In genomic region chr20:50788045-50788867, GRCh38 we compare ENCODE assay signal across 8 cellular contexts. TPM values are rescaled to one million over a fixed set of nuclear protein-coding genes. Genes with fewer than 3 reads are reported as not detected.
DNase-seq lines count a peak whose midpoint lies in the region; TF ChIP-seq lines count a peak whose summit lies in the region.

No MANE protein-coding gene starts in this region.

- H3K27me3 ChIP-seq in adipocyte (replicated peaks; ENCODE audit: control insufficient read depth, insufficient read depth, low read length): no peaks in the 10 kb centered on the region
- H3K27me3 ChIP-seq in mesenchymal stem cell (ENCODE audit: control insufficient read depth in 1 of 2, insufficient read depth in 1 of 2, low read length in 2 of 2): no peaks in the 10 kb centered on the region
- no peaks in the 10 kb centered on the region for H3K27me3 ChIP-seq in ascending aorta
- no peaks in the 10 kb centered on the region for H3K27me3 ChIP-seq in MM.1S (replicated peaks; ENCODE audit: insufficient read depth, low read length)

- TF ChIP-seq CTCF in AG10803 (conservative IDR thresholded peaks at IDR 0.05; ENCODE audit: low read length) (peak; percentile 72), ascending aorta (IDR thresholded peaks at IDR 0.05) (no peak), MM.1S (IDR thresholded peaks at IDR 0.05; ENCODE audit: low read length) (no peak)

- H2BK15ac ChIP-seq in mesenchymal stem cell (ENCODE audit: low read depth, poor library complexity, severe bottlenecking): no peak overlapping the region

- no peaks in the 10 kb centered on the region for H3F3A ChIP-seq in MM.1S (ENCODE audit: insufficient read depth, low read length)

- intact Hi-C loops in ascending aorta (cut with DNase I): no loop called here

- no peak overlapping the region for H2AK5ac ChIP-seq in mesenchymal stem cell (ENCODE audit: low read length, severe bottlenecking)

- H3K27ac ChIP-seq in mesenchymal stem cell (ENCODE audit: low read length, poor library complexity, severe bottlenecking): no peak overlapping the region
- no peak overlapping the region for H3K27ac ChIP-seq in ascending aorta
- no peak overlapping the region for H3K27ac ChIP-seq in MM.1S (ENCODE audit: low read length)

- no peaks in the 10 kb centered on the region for H3K36me3 ChIP-seq in adipocyte (ENCODE audit: control insufficient read depth, insufficient read depth, low read length, severe bottlenecking)
- H3K36me3 ChIP-seq in mesenchymal stem cell (ENCODE audit: control insufficient read depth in 1 of 2, insufficient read depth in 2 of 2, low read depth in 1 of 2, low read length in 2 of 2): no peaks in the 10 kb centered on the region
- no peaks in the 10 kb centered on the region for H3K36me3 ChIP-seq in ascending aorta
- H3K36me3 ChIP-seq in MM.1S (replicated peaks; ENCODE audit: insufficient read depth, low read length): no peaks in the 10 kb centered on the region

- no peaks in the 10 kb centered on the region for H4K20me1 ChIP-seq in MM.1S (ENCODE audit: insufficient read depth, low read length)

- H3K4me1 ChIP-seq in adipocyte (ENCODE audit: control insufficient read depth, insufficient read depth, low read length): peaks cover 24% of the 10 kb centered on the region
- H3K4me1 ChIP-seq in mesenchymal stem cell (ENCODE audit: control insufficient read depth, insufficient read depth, low read depth, low read length): peaks cover 15% of the 10 kb centered on the region
- peaks cover 4 to 10% of the 10 kb centered on the region in 2 donors for H3K4me1 ChIP-seq in ascending aorta
- H3K4me1 ChIP-seq in MM.1S (ENCODE audit: low read length): peaks cover 9% of the 10 kb centered on the region

- no peak overlapping the region for H3K4me3 ChIP-seq in AG10803 (ENCODE audit: low read length)
- peak overlapping the region; percentile 61 for H3K4me3 ChIP-seq in adipocyte (ENCODE audit: low read length)
- H3K4me3 ChIP-seq in mesenchymal stem cell (ENCODE audit: insufficient read depth in 1 of 2, low read depth in 1 of 2, low read length in 2 of 2): peak overlapping the region in 1 of 2 experiments; percentile 67
- H3K4me3 ChIP-seq in ascending aorta: no peak overlapping the region
- no peak overlapping the region for H3K4me3 ChIP-seq in MM.1S (ENCODE audit: low read length)

- no peak overlapping the region for H4K91ac ChIP-seq in mesenchymal stem cell (ENCODE audit: low read length)

- H2BK5ac ChIP-seq in mesenchymal stem cell (ENCODE audit: low read depth, low read length, poor library complexity, severe bottlenecking): no peak overlapping the region

- H3K9me3 ChIP-seq in adipocyte (ENCODE audit: control insufficient read depth, low read length): no peaks in the 10 kb centered on the region
- no peaks in the 10 kb centered on the region for H3K9me3 ChIP-seq in mesenchymal stem cell (ENCODE audit: control insufficient read depth, low read length)
- no peaks in the 10 kb centered on the region for H3K9me3 ChIP-seq in ascending aorta
- H3K9me3 ChIP-seq in MM.1S (replicated peaks; ENCODE audit: insufficient read depth, low read length): no peaks in the 10 kb centered on the region

- H3K79me1 ChIP-seq in mesenchymal stem cell (replicated peaks; ENCODE audit: low read length, poor library complexity, severe bottlenecking): no peaks in the 10 kb centered on the region

- no peak overlapping the region for H2BK12ac ChIP-seq in mesenchymal stem cell (ENCODE audit: low read length in 2 of 2)

- WGBS in mesenchymal stem cell: 91% methylated on average over 17 of the region's 17 CpGs

- H3K4me2 ChIP-seq in mesenchymal stem cell (ENCODE audit: low read length, poor library complexity, severe bottlenecking) (no peak overlapping the region), MM.1S (ENCODE audit: low read depth, low read length) (no peak overlapping the region)

- peak overlapping the region; percentile 67 for H3K9ac ChIP-seq in adipocyte (ENCODE audit: low read length)
- H3K9ac ChIP-seq in mesenchymal stem cell (ENCODE audit: low read length): peak overlapping the region; percentile 81
- H3K9ac ChIP-seq in MM.1S (ENCODE audit: low read length): no peak overlapping the region

- no peaks in the 10 kb centered on the region for H3K9me2 ChIP-seq in MM.1S (replicated peaks; ENCODE audit: insufficient read depth, low read length)

- H3K79me2 ChIP-seq in MM.1S (ENCODE audit: low read length): no peaks in the 10 kb centered on the region

- no peak overlapping the region for H2BK120ac ChIP-seq in mesenchymal stem cell (ENCODE audit: low read depth, low read length)

- H3K23ac ChIP-seq in mesenchymal stem cell (ENCODE audit: low read length in 2 of 2): no peak overlapping the region

- H3K18ac ChIP-seq in mesenchymal stem cell (ENCODE audit: low read depth in 1 of 2, low read length in 2 of 2): no peak overlapping the region

- no peak overlapping the region for H2AFZ ChIP-seq in mesenchymal stem cell (ENCODE audit: low read depth, low read length)
- H2AFZ ChIP-seq in MM.1S (ENCODE audit: low read length): no peak overlapping the region

- DNase-seq in AG10803 (ENCODE audit: low read depth) (peak; percentile 79), HuH-7 (ENCODE audit: low spot score) (peak; percentile 91), adipocyte (ENCODE audit: low read depth) (peak; percentile 84), mesenchymal stem cell (no peak), ascending aorta (ENCODE audit: low spot score in 2 of 2) (no peak), iPS-NIHi7 (ENCODE audit: extremely low spot score) (no peak), MM.1S (no peak), occipital lobe (lab: John Stamatoyannopoulos, UW) (no peak)

- no peak overlapping the region for H3K14ac ChIP-seq in mesenchymal stem cell (ENCODE audit: low read length in 2 of 2)

- no peak overlapping the region for H4K8ac ChIP-seq in mesenchymal stem cell (ENCODE audit: low read length)

- no peak overlapping the region for H3K4ac ChIP-seq in mesenchymal stem cell (ENCODE audit: low read depth in 1 of 2, low read length in 2 of 2)

RNA-seq across cellular contexts. Expression of gene BCAS4, which starts 6.6 kb away (rescaled TPM):
- 6.6 TPM for polyA plus RNA-seq in mesenchymal stem cell (2013, experiment 1 of 2)
- polyA plus RNA-seq in mesenchymal stem cell (2013, experiment 2 of 2): 7.8 TPM
- total RNA-seq in ascending aorta (0.85 TPM), occipital lobe (9.8 TPM)

RNA-seq across cellular contexts. Expression of gene PARD6B, which starts 56.9 kb away (rescaled TPM):
- polyA plus RNA-seq in mesenchymal stem cell (2013, experiment 1 of 2): 2.3 TPM
- polyA plus RNA-seq in mesenchymal stem cell (2013, experiment 2 of 2): 2.5 TPM
- total RNA-seq in ascending aorta (1.2 TPM), occipital lobe (17.5 TPM)

Comparison
In these comparisons a context has a peak if more than half of its experiments do, and no peak if none do; other contexts are left out.
1. DNase-seq: peak in AG10803 (single experiment), HuH-7 (single experiment) and adipocyte (single experiment); none in mesenchymal stem cell (single experiment), ascending aorta (0 of 2), iPS-NIHi7 (single experiment), MM.1S (single experiment) and occipital lobe (single experiment).